ENCODE assay signal across 8 cellular contexts in the genomic region with DNA sequence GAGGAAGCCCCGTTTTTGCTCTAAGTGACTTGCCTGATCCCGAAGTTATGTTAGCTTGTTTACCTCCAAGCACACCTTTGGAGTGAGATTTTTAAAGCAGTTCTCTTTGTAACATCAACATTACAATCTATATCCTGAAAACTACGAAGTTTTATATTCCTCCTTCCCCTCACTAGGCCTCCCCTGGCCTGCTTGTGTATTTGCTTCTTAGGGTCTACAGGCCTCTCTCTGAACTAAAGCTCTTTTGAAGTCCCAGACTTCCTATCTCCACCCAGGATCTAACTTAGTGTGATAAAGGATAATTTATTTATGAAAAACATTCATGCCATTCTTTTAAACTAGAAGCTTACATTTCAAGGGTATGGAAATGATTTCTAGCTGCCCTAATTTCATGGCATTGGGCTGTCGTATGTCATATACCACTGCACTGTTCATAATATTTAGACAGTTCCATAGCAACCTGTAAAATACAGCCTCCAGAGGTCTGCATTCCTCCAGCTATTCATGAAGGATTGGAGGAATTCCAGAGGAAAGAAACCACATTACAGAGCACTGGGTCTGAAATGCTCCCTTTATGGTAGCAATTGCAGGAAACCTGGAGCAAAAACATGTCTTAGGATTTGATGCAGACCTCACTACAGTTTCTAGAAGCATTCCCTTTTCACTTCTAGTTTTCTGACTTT. TPM values are rescaled to one million over a fixed set of nuclear protein-coding genes. Genes with fewer than 3 reads are reported as not detected.
DNase-seq lines count a peak whose midpoint lies in the region; ATAC-seq and TF ChIP-seq lines count a peak whose summit lies in the region.

No MANE protein-coding gene starts in this region.

- DNase-seq in DND-41 (no peak), HuH-7.5 (ENCODE audit: low spot score) (peak; percentile 14), brain pericyte (ENCODE audit: low read depth, low spot score) (peak; percentile 65), left colon (no peak), tibial nerve (ENCODE audit: low spot score in 2 of 2) (no peak), NCI-H2196 (lab: John Stamatoyannopoulos, UW; ENCODE audit: unreplicated experiment) (no peak), activated gamma-delta T cell (lab: John Stamatoyannopoulos, UW) (no peak)

- peak; percentile 63 for ATAC-seq in DND-41 (ENCODE audit: insufficient read depth, low read depth)
- peak; percentile 46 for ATAC-seq in left colon
- no peak for ATAC-seq in esophagus mucosa

- H3K27me3 ChIP-seq in DND-41 (ENCODE audit: insufficient read depth, low read length, poor library complexity) (no peaks in the 10 kb centered on the region), tibial nerve (no peaks in the 10 kb centered on the region)

- H2AFZ ChIP-seq in DND-41 (ENCODE audit: low read depth, low read length), result 0 out of 2 replicates have a peak overlapping the region, but pooled peaks have one; percentile 15

- TF ChIP-seq CTCF in DND-41 (IDR thresholded peaks at IDR 0.05; ENCODE audit: borderline replicate concordance, extremely low read depth, low read length, poor library complexity, severe bottlenecking) (no peak), tibial nerve (IDR thresholded peaks at IDR 0.05) (no peak)

- H3K4me2 ChIP-seq in DND-41 (ENCODE audit: insufficient read depth, low read length), result peak overlapping the region; percentile 53

- intact Hi-C loops in left colon (cut with DNase I, micrococcal nuclease), result no loop called here

- H3K36me3 ChIP-seq in DND-41 (ENCODE audit: insufficient read depth, low read length), result no peaks in the 10 kb centered on the region
- no peaks in the 10 kb centered on the region for H3K36me3 ChIP-seq in tibial nerve

- H3K4me1 ChIP-seq in DND-41 (ENCODE audit: insufficient read depth, low read length), result peaks cover 100% of the 10 kb centered on the region
- H3K4me1 ChIP-seq in tibial nerve, result peaks cover 3 to 25% (median 11%) of the 10 kb centered on the region in 4 donors

- H3K9me3 ChIP-seq in DND-41 (ENCODE audit: insufficient read depth, low read length, severe bottlenecking), result peaks cover 2% of the 10 kb centered on the region
- H3K9me3 ChIP-seq in tibial nerve, result no peaks in the 10 kb centered on the region

- H4K20me1 ChIP-seq in DND-41 (ENCODE audit: insufficient read depth, low read length), result no peaks in the 10 kb centered on the region

- H3K79me2 ChIP-seq in DND-41 (ENCODE audit: insufficient read depth, low read length), result peaks cover 41% of the 10 kb centered on the region

- peak overlapping the region; percentile 69 for H3K9ac ChIP-seq in DND-41 (ENCODE audit: low read depth, low read length)

- no peak for TF ChIP-seq EP300 in tibial nerve (IDR thresholded peaks at IDR 0.05)

- H3K27ac ChIP-seq in DND-41 (ENCODE audit: low read length), result peak overlapping the region; percentile 98
- H3K27ac ChIP-seq in tibial nerve, result peak overlapping the region; percentile 22 to 78 (median 61)

- TF ChIP-seq POLR2A in tibial nerve (IDR thresholded peaks at IDR 0.05), result no peak

- H3K4me3 ChIP-seq in DND-41 (ENCODE audit: low read depth in 1 of 2, low read length in 2 of 2) (peak overlapping the region in 1 of 2 experiments; percentile 31; a peak in 1 of 4 replicates), tibial nerve (no peak overlapping the region)

- 30 to 32% methylated on average over 4 of the region's 4 CpGs for whole genome bisulfite sequencing in tibial nerve, 2 donors

RNA-seq across cellular contexts. Expression of a gene that starts 36.0 kb away (rescaled TPM):
- total RNA-seq in left colon (10 to 100 TPM; 11.0 to 27.1 TPM), tibial nerve (100 to 1,000 TPM; 142 to 489 (median 195) TPM), esophagus mucosa (1.7 TPM)

Comparison
In these comparisons a context has a peak if more than half of its experiments do, and no peak if none do; other contexts are left out.
1. DNase-seq: peak in HuH-7.5 (single experiment) and brain pericyte (single experiment); none in DND-41 (single experiment), left colon (0 of 2), tibial nerve (0 of 2), NCI-H2196 (single experiment) and activated gamma-delta T cell (single experiment).
2. RNA of a gene that starts 36.0 kb away (total RNA-seq): 142 to 489 TPM in tibial nerve; 11.0 to 27.1 TPM in left colon and 1.7 TPM in esophagus mucosa (single experiment); every median in the first group is over 4 times any median in the second.